ENCODE assay signal across 21 cellular contexts in the genomic region with DNA sequence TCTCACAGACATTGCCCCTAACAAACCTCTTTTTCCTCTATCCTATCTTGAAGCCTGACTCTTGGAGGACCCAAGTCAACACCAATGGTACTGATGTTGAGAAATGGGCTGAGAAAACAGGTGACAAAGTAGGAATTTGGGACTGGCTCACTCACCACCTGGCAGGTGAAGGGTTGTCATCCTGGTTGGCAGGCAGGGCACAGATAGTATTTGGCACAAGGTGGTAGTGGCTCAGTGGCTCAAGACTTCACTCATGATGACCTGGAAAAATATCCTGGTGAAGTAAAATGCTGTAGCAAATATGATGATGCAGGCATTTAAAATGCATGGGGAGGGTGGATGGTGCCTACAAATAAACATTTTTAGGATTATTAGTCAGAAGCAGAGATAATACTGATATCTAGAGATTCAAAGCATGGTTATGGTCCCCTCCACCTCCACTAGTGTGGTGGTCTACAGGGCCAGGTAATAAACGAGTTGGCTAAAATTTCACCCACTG. TPM values are rescaled to one million over a fixed set of nuclear protein-coding genes. Genes with fewer than 3 reads are reported as not detected.
DNase-seq lines count a peak whose midpoint lies in the region; ATAC-seq, FAIRE-seq and TF ChIP-seq lines count a peak whose summit lies in the region.
"Had no signal": no experiment of that assay in that cellular context is flagged by ENCODE, and none has a peak within 500 bp of the region (broad histone marks: within the 10 kb centered on the region; RNA-seq: fewer than 3 reads in every experiment).

No MANE protein-coding gene starts in this region.

- H3K4me2 ChIP-seq in A549: peak overlapping the region; percentile 73
- H3K4me2 ChIP-seq: BLaER1 had no signal

- peaks cover 9% of the 10 kb centered on the region for H3K4me1 Mint-ChIP-seq in T-helper 1 cell treated with Interleukin-12 subunit alpha and Interleukin-12 subunit beta and Interleukin-4 antibody, amounts not matched to agents 30 μg/mL and 1 μg/mL, for 36 hours (ENCODE audit: low read depth)
- peaks cover 31% of the 10 kb centered on the region for H3K4me1 Mint-ChIP-seq in activated T-helper 17 cell treated with anti-CD3 and anti-CD28 coated beads, Interleukin-2, amount 50 U/mL, for 72 hours
- H3K4me1 Mint-ChIP-seq: CD8-positive, alpha-beta memory T cell; IgD-negative memory B cell had no signal

- TF ChIP-seq CTCF in A549 (IDR thresholded peaks at IDR 0.05): no peak

- no peak for FAIRE-seq in A549 (lab: Jason Lieb, UNC)
- FAIRE-seq: H54 had no signal

- peaks cover 2% of the 10 kb centered on the region for H3K36me3 Mint-ChIP-seq in T-helper 1 cell treated with Interleukin-12 subunit alpha and Interleukin-12 subunit beta and Interleukin-4 antibody, amounts not matched to agents 30 μg/mL and 1 μg/mL, for 36 hours (ENCODE audit: low read depth)
- H3K36me3 Mint-ChIP-seq in activated T-helper 17 cell treated with anti-CD3 and anti-CD28 coated beads, Interleukin-2, amount 50 U/mL, for 72 hours (ENCODE audit: low read depth): peaks cover 16% of the 10 kb centered on the region

- WGBS in A549 (ENCODE audit: missing lambda C conversion rate): 78% methylated on average over 1 of the region's 1 CpG

- no peaks in the 10 kb centered on the region for H3K27me3 Mint-ChIP-seq in T-helper 1 cell treated with Interleukin-12 subunit alpha and Interleukin-12 subunit beta and Interleukin-4 antibody, amounts not matched to agents 30 μg/mL and 1 μg/mL, for 36 hours (ENCODE audit: low read depth)
- no peaks in the 10 kb centered on the region for H3K27me3 Mint-ChIP-seq in activated T-helper 17 cell treated with anti-CD3 and anti-CD28 coated beads, Interleukin-2, amount 50 U/mL, for 72 hours
- H3K27me3 Mint-ChIP-seq: IgD-negative memory B cell had no signal

- no peak overlapping the region for H3K4me3 Mint-ChIP-seq in T-helper 1 cell treated with Interleukin-12 subunit alpha and Interleukin-12 subunit beta and Interleukin-4 antibody, amounts not matched to agents 30 μg/mL and 1 μg/mL, for 36 hours
- H3K4me3 Mint-ChIP-seq in activated T-helper 17 cell treated with anti-CD3 and anti-CD28 coated beads, Interleukin-2, amount 50 U/mL, for 72 hours: peak overlapping the region; percentile 61
- H3K4me3 Mint-ChIP-seq: IgD-negative memory B cell had no signal

- ATAC-seq in A549: no peak
- no peak for ATAC-seq in activated T-helper 17 cell treated with anti-CD3 and anti-CD28 coated beads, Interleukin-2, amount 50 U/mL, for 72 hours (replicated peaks)

- H3K4me3 ChIP-seq in A549: no peak overlapping the region
- H3K4me3 ChIP-seq: BLaER1 had no signal

- CTCF ChIA-PET in A549 (lab: Yijun Ruan, JAX): no interaction called here

- H3K27ac ChIP-seq in A549: peak overlapping the region; percentile 80 to 92
- H3K27ac ChIP-seq: 22Rv1, BLaER1 had no signal

- TF ChIP-seq RAD21 in A549 (conservative IDR thresholded peaks at IDR 0.05 in 1 of 2, IDR thresholded peaks at IDR 0.05 in 1 of 2): no peak

- DNase-seq in T-helper 1 cell: no peak
- no peak for DNase-seq in A549 (ENCODE audit: low read depth in 1 of 2, low spot score in 1 of 2)
- peak; percentile 8 for DNase-seq in kidney tubule cell (ENCODE audit: low spot score)
- no peak for DNase-seq in NOMO-1 (lab: John Stamatoyannopoulos, UW; ENCODE audit: unreplicated experiment in 2 of 2)
- no peak for DNase-seq in anterior cingulate cortex (lab: John Stamatoyannopoulos, UW)
- no peak for DNase-seq in pons (ENCODE audit: low spot score)
- DNase-seq: CD8-positive, alpha-beta memory T cell; DND-41; GF-D8; MV-4-11; NCI-H1417 treated with DMSO at 0.1 percent for 48 hours; NCI-H2029; NCI-H2171 treated with DMSO at 0.1 percent for 48 hours; NCI-H510A; SIG-M5 had no signal

- POLR2A ChIA-PET in A549 (lab: Yijun Ruan, JAX): no interaction called here

- no peak for TF ChIP-seq EP300 in A549 (IDR thresholded peaks at IDR 0.05)

- H3K9me3 ChIP-seq in A549: no peaks in the 10 kb centered on the region
- H3K9me3 ChIP-seq: BLaER1 had no signal

- H3K9me3 Mint-ChIP-seq in T-helper 1 cell treated with Interleukin-12 subunit alpha and Interleukin-12 subunit beta and Interleukin-4 antibody, amounts not matched to agents 30 μg/mL and 1 μg/mL, for 36 hours: no peaks in the 10 kb centered on the region
- H3K9me3 Mint-ChIP-seq in activated T-helper 17 cell treated with anti-CD3 and anti-CD28 coated beads, Interleukin-2, amount 50 U/mL, for 72 hours: no peaks in the 10 kb centered on the region
- H3K9me3 Mint-ChIP-seq: CD8-positive, alpha-beta memory T cell; IgD-negative memory B cell had no signal

- no peak for TF ChIP-seq POLR2A in A549 (IDR thresholded peaks at IDR 0.05; ENCODE audit: low read length)

- peak overlapping the region; percentile 22 for H3K27ac Mint-ChIP-seq in T-helper 1 cell treated with Interleukin-12 subunit alpha and Interleukin-12 subunit beta and Interleukin-4 antibody, amounts not matched to agents 30 μg/mL and 1 μg/mL, for 36 hours
- no peak overlapping the region for H3K27ac Mint-ChIP-seq in activated T-helper 17 cell treated with anti-CD3 and anti-CD28 coated beads, Interleukin-2, amount 50 U/mL, for 72 hours
- H3K27ac Mint-ChIP-seq: CD8-positive, alpha-beta memory T cell; IgD-negative memory B cell had no signal

- H3K4me1 ChIP-seq in A549: peaks cover 94% of the 10 kb centered on the region
- H3K4me1 ChIP-seq: BLaER1 had no signal

TF ChIP-seq in A549, 52 proteins besides CTCF, POLR2A, EP300 and RAD21:
- TF ChIP-seq HOXA7 (CRISPR knock-in tag; IDR thresholded peaks at IDR 0.05): no peak
- no peak for TF ChIP-seq SMC3 (IDR thresholded peaks at IDR 0.05)
- peak; percentile 88 for TF ChIP-seq MAFK (IDR thresholded peaks at IDR 0.05; ENCODE audit: partially characterized antibody)

RNA-seq across cellular contexts. Expression of a gene that starts 38.0 kb away (rescaled TPM):
- 221 and 269 TPM in 2 replicates for polyA plus RNA-seq in A549 (2011; rRNA removed)
- polyA plus RNA-seq in A549 (2012; cell fraction: cytosol; rRNA removed): 27.9 and 32.7 TPM in 2 replicates
- 49.7 and 80.3 TPM in 2 replicates for polyA plus RNA-seq in A549 (2012; cell fraction: nucleus; rRNA removed)
- polyA plus RNA-seq in A549 (2017; fragmentation: RNase III; extraction: RNeasy Plus Mini Kit Qiagen cat#74134 plus additional on column Dnase treatment): 270 to 321 TPM (median 286 TPM) in 3 replicates
- polyA minus RNA-seq in A549 (2011; rRNA and poly(A)+ RNA removed): 194 and 213 TPM in 2 replicates
- total RNA-seq in activated T-helper 17 cell treated with anti-CD3 and anti-CD28 coated beads, Interleukin-2, amount 50 U/mL, for 72 hours: 100 to 1,000 TPM; 280 to 311 TPM
